In the genomic region with DNA sequence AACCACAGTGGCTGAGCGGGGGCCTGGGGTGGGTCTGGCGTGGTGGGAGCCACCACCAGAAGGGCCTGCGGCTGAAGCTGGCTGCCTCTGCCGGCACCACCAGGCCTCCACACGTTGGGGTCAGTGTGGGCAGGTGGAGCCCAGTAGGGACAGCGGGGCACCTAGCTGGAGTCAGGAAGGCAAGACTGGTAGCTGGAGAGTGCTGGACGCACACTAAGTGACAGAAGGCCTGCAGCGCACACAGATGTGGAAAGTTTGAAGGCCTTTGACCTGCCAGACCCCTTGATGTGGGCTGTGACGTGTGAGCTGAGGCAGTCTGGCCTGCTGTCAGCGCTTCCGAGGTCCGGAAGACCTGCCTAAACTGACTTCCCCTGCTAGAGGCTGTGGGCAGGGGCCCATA, we compare ENCODE assay signal across 10 cellular contexts. TPM values are rescaled to one million over a fixed set of nuclear protein-coding genes. Genes with fewer than 3 reads are reported as not detected.
DNase-seq lines count a peak whose midpoint lies in the region; ATAC-seq and TF ChIP-seq lines count a peak whose summit lies in the region.
"Had no signal": no experiment of that assay in that cellular context is flagged by ENCODE, and none has a peak within 500 bp of the region (broad histone marks: within the 10 kb centered on the region; RNA-seq: fewer than 3 reads in every experiment).

No MANE protein-coding gene starts in this region.

- H3K27ac ChIP-seq in subcutaneous abdominal adipose tissue (ENCODE audit: low read depth, low read length) = peak overlapping the region; percentile 83
- H3K27ac ChIP-seq: VCaP had no signal

- ATAC-seq in HG03108 (IDR thresholded peaks at IDR 0.05; ENCODE audit: unreplicated experiment) (peak; percentile 36), GM21526 (IDR thresholded peaks at IDR 0.05; ENCODE audit: low FRiP score, unreplicated experiment) (no peak)

- no peaks in the 10 kb centered on the region for H3K27me3 ChIP-seq in subcutaneous abdominal adipose tissue (ENCODE audit: control insufficient read depth in 5 of 5, insufficient read depth in 4 of 5, low read length in 5 of 5)

- peak overlapping the region in 2 of 5 donors; percentile 9 to 56 for H3K9ac ChIP-seq in subcutaneous abdominal adipose tissue (ENCODE audit: low read length in 5 of 5)

- TF ChIP-seq CTCF in cardiac fibroblast (IDR thresholded peaks at IDR 0.05; ENCODE audit: low read depth, low read length) (no peak), GM10248 (IDR thresholded peaks at IDR 0.05; ENCODE audit: control extremely low read depth, extremely low read depth, low read depth, missing control alignments) (no peak)

- H3K9me3 ChIP-seq in subcutaneous abdominal adipose tissue (ENCODE audit: control insufficient read depth in 5 of 5, low read length in 5 of 5) = no peaks in the 10 kb centered on the region

- peak; percentile 63 to 75 for DNase-seq in cardiac fibroblast (ENCODE audit: low read depth in 2 of 2)
- DNase-seq in lung microvascular endothelial cell (ENCODE audit: low read depth in 2 of 2) = peak; percentile 65 to 70
- DNase-seq in GM10248 (ENCODE audit: extremely low spot score) = no peak
- no peak for DNase-seq in C1 segment of cervical spinal cord (lab: John Stamatoyannopoulos, UW)
- no peak for DNase-seq in activated CD4-positive, alpha-beta T cell treated with anti-CD3 and anti-CD28 coated beads for 48 hours
- DNase-seq: GF-D8 had no signal

- POLR2A ChIA-PET in GM10248 (lab: Yijun Ruan, JAX) = no interaction called here

- H3K4me3 ChIP-seq in cardiac fibroblast (replicated peaks in 1 of 2; ENCODE audit: low read depth in 2 of 2, low read length in 2 of 2) = no peak overlapping the region
- peak overlapping the region in 1 of 5 donors; percentile 34 for H3K4me3 ChIP-seq in subcutaneous abdominal adipose tissue (ENCODE audit: low read depth in 1 of 5, low read length in 5 of 5)

- peaks cover 14 to 27% (median 24%) of the 10 kb centered on the region in 5 donors for H3K4me1 ChIP-seq in subcutaneous abdominal adipose tissue (ENCODE audit: control insufficient read depth in 5 of 5, insufficient read depth in 5 of 5, low read length in 5 of 5)

- CTCF ChIA-PET in GM10248 (lab: Yijun Ruan, JAX) = interaction anchor here (0.8 to 1.9 kb wide), 4 partner anchors 11 to 34 kb away, joined by 3 to 9 read pairs (median 4); no protein-coding TSS in a partner anchor

- H3K36me3 ChIP-seq in subcutaneous abdominal adipose tissue (ENCODE audit: control insufficient read depth in 5 of 5, insufficient read depth in 5 of 5, low read length in 5 of 5) = no peaks in the 10 kb centered on the region

RNA-seq across cellular contexts. Expression of a gene that starts 26.3 kb away (rescaled TPM):
- 3.7 and 4.4 TPM in 2 replicates for total RNA-seq in lung microvascular endothelial cell

Comparison
In these comparisons a context has a peak if more than half of its experiments do, and no peak if none do; other contexts are left out.
1. DNase-seq: peak in cardiac fibroblast (2 of 2) and lung microvascular endothelial cell (2 of 2); none in GM10248 (single experiment), C1 segment of cervical spinal cord (0 of 14) and activated CD4-positive, alpha-beta T cell treated with anti-CD3 and anti-CD28 coated beads for 48 hours (single experiment).